In the genomic region with DNA sequence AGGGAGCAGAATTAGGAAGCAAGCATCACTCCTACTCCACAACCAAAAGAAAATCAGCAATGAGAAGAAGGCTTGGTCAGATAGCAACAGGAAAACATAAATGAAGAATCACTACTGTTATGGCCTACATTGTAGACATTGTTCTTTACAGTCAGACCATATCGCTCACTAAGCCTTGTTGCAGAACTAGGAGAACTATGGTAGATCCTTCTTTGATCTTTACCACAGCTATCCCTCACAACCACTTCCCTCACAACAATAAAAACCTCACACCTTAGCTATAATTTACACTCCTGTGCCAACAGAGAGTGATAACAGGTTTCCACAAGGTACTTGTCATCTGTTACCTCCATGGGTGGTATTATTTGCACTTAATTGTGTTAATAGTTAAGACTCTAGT, we compare ENCODE assay signal across 20 cellular contexts.
"Had no signal": no experiment of that assay in that cellular context is flagged by ENCODE, and none has a peak within 500 bp of the region (broad histone marks: within the 10 kb centered on the region; RNA-seq: fewer than 3 reads in every experiment).

No MANE protein-coding gene starts in this region.

- DNase-seq: effector CD8-positive, alpha-beta T cell; foreskin melanocyte; kidney; left cardiac atrium; left ventricle myocardium inferior; lower lobe of right lung; natural killer cell; sigmoid colon; stimulated activated CD4-positive, alpha-beta T cell treated with anti-CD3 and anti-CD28 coated beads, Interleukin-2, amount 100 ng/mL, for 24 hours; stimulated activated CD4-positive, alpha-beta T cell treated with anti-CD3 and anti-CD28 coated beads, Interleukin-4, amount 100 ng/mL, for 4 hours; stimulated activated naive B cell treated with anti-CD40 and anti-IgM and Interleukin-4, amounts not matched to agents 10 μg/mL and 1 μg/mL and 100 μg/mL, for 72 hours; transverse colon had no signal

- ATAC-seq: lower lobe of right lung; natural killer cell; stimulated activated naive B cell treated with anti-CD40 and anti-IgM and Interleukin-4, amounts not matched to agents 10 μg/mL and 1 μg/mL and 100 μg/mL, for 72 hours had no signal

- H3K4me3 Mint-ChIP-seq: memory B cell; mesothelial cell of epicardium; natural killer cell; neural crest cell; stimulated activated naive B cell treated with anti-CD40 and anti-IgM and Interleukin-4, amounts not matched to agents 10 μg/mL and 1 μg/mL and 100 μg/mL, for 72 hours had no signal

- H3K9me3 Mint-ChIP-seq: memory B cell; mesothelial cell of epicardium; natural killer cell; neural crest cell; stimulated activated naive B cell treated with anti-CD40 and anti-IgM and Interleukin-4, amounts not matched to agents 10 μg/mL and 1 μg/mL and 100 μg/mL, for 72 hours had no signal

- H3K27ac ChIP-seq: coronary artery, hepatocyte, left ventricle myocardium inferior, lower lobe of right lung, right atrium auricular region, sigmoid colon, skin epidermis, thoracic aorta, transverse colon had no signal

- H3K27ac Mint-ChIP-seq: memory B cell; mesothelial cell of epicardium; natural killer cell; stimulated activated naive B cell treated with anti-CD40 and anti-IgM and Interleukin-4, amounts not matched to agents 10 μg/mL and 1 μg/mL and 100 μg/mL, for 72 hours had no signal

- H3K27me3 ChIP-seq: hepatocyte, right atrium auricular region, sigmoid colon, transverse colon had no signal

- H3K4me3 ChIP-seq: coronary artery, hepatocyte, left ventricle myocardium inferior, lower lobe of right lung, right atrium auricular region, sigmoid colon, skin epidermis, thoracic aorta, transverse colon had no signal

- H3K36me3 Mint-ChIP-seq: memory B cell; mesothelial cell of epicardium; natural killer cell; stimulated activated naive B cell treated with anti-CD40 and anti-IgM and Interleukin-4, amounts not matched to agents 10 μg/mL and 1 μg/mL and 100 μg/mL, for 72 hours had no signal

- H3K4me1 Mint-ChIP-seq: mesothelial cell of epicardium, natural killer cell, neural crest cell had no signal
